In the genomic region with DNA sequence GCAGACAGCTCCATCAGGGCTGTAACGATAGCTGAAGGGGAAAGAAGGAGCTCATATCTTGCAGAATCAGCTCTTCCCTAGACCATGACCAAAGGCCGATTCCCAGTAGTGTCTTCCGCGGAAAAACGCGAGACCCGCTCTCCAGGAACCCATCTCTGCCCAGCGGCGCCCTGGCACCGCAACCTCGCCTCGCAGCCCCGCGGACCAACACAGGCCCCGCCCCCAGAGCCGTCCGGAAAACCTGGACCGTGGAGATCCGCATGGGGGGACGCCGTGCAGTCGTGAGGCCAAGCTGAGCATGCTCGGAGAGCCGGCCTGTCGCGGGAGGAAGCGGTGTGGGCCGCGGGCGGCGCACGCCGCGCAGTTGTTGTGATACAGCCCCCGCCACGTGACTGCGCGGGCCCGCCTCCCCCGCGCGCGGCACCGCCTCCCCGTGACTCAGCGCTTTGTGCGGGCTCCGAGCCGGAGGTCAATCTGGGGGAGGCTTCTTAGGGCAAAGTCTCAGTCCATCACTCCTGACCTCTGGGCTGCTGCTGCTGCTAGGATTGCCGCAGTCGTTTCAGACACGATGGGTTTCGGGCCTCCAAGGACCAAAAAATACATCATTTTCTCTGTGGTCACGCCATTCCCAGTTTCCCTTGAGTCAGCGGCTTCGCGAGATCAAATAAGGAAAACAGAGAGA, we compare ENCODE assay signal across 1 cellular context.
TF ChIP-seq lines count a peak whose summit lies in the region.

No MANE protein-coding gene starts in this region.

TF ChIP-seq in K562, 482 proteins besides CTCF, POLR2A, EP300 and RAD21 (continued from another document and continues in another):
- TF ChIP-seq, protein P1, sequence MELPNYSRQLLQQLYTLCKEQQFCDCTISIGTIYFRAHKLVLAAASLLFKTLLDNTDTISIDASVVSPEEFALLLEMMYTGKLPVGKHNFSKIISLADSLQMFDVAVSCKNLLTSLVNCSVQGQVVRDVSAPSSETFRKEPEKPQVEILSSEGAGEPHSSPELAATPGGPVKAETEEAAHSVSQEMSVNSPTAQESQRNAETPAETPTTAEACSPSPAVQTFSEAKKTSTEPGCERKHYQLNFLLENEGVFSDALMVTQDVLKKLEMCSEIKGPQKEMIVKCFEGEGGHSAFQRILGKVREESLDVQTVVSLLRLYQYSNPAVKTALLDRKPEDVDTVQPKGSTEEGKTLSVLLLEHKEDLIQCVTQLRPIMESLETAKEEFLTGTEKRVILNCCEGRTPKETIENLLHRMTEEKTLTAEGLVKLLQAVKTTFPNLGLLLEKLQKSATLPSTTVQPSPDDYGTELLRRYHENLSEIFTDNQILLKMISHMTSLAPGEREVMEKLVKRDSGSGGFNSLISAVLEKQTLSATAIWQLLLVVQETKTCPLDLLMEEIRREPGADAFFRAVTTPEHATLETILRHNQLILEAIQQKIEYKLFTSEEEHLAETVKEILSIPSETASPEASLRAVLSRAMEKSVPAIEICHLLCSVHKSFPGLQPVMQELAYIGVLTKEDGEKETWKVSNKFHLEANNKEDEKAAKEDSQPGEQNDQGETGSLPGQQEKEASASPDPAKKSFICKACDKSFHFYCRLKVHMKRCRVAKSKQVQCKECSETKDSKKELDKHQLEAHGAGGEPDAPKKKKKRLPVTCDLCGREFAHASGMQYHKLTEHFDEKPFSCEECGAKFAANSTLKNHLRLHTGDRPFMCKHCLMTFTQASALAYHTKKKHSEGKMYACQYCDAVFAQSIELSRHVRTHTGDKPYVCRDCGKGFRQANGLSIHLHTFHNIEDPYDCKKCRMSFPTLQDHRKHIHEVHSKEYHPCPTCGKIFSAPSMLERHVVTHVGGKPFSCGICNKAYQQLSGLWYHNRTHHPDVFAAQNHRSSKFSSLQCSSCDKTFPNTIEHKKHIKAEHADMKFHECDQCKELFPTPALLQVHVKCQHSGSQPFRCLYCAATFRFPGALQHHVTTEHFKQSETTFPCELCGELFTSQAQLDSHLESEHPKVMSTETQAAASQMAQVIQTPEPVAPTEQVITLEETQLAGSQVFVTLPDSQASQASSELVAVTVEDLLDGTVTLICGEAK (IDR thresholded peaks at IDR 0.05) = no peak; the same call in 1 of the 2 replicates
- TF ChIP-seq, protein P1 (CRISPR knock-in tag; IDR thresholded peaks at IDR 0.05) = no peak
- TF ChIP-seq FOS (IDR thresholded peaks at IDR 0.05; ENCODE audit: extremely low read depth, insufficient read length) = no peak
- TF ChIP-seq HCFC1 (IDR thresholded peaks at IDR 0.05; ENCODE audit: low read depth, low read length) = peak; percentile 66
- no peak for TF ChIP-seq ZNF232 (CRISPR knock-in tag; IDR thresholded peaks at IDR 0.05)
- no peak for TF ChIP-seq ELF4 (CRISPR knock-in tag; IDR thresholded peaks at IDR 0.05)
- TF ChIP-seq TAF15 (IDR thresholded peaks at IDR 0.05; ENCODE audit: low read depth, low read length) = no peak
- TF ChIP-seq ZNF57 (CRISPR knock-in tag; IDR thresholded peaks at IDR 0.05) = no peak
- TF ChIP-seq RBM39 (optimal IDR thresholded peaks at IDR 0.05; ENCODE audit: low read depth, low read length) = no peak
- TF ChIP-seq ZBTB17 (CRISPR knock-in tag; IDR thresholded peaks at IDR 0.05) = no peak
- TF ChIP-seq GMEB1 (CRISPR knock-in tag; IDR thresholded peaks at IDR 0.05) = peak; percentile 89
- TF ChIP-seq JUNB (CRISPR knock-in tag; conservative IDR thresholded peaks at IDR 0.05) = peak; percentile 30; the same call in 1 of the 2 replicates
- TF ChIP-seq NKRF (IDR thresholded peaks at IDR 0.05; ENCODE audit: borderline replicate concordance) = peak; percentile 41; the same call in 1 of the 2 replicates
- no peak for TF ChIP-seq NELFE (IDR thresholded peaks at IDR 0.05; ENCODE audit: insufficient read depth, insufficient read length)
- no peak for TF ChIP-seq ZBTB34 (CRISPR knock-in tag; IDR thresholded peaks at IDR 0.05)
- TF ChIP-seq EGR1 (conservative IDR thresholded peaks at IDR 0.05) = peak; percentile 98
- TF ChIP-seq ZNF830 (CRISPR knock-in tag; IDR thresholded peaks at IDR 0.05) = no peak
- TF ChIP-seq CTBP1 (IDR thresholded peaks at IDR 0.05; ENCODE audit: borderline replicate concordance) = peak; percentile 98
- TF ChIP-seq RBM15 (IDR thresholded peaks at IDR 0.05; ENCODE audit: insufficient read depth, low read length) = no peak
- TF ChIP-seq ARHGAP35 (IDR thresholded peaks at IDR 0.05; ENCODE audit: partially characterized antibody) = no peak
- peak; percentile 44; the same call in 1 of the 2 replicates for TF ChIP-seq CREB3L1 (IDR thresholded peaks at IDR 0.05; ENCODE audit: borderline replicate concordance, low read depth)
- TF ChIP-seq SMARCA5 (IDR thresholded peaks at IDR 0.05) = no peak
- TF ChIP-seq E4F1 (CRISPR knock-in tag; IDR thresholded peaks at IDR 0.05; ENCODE audit: borderline replicate concordance) = no peak
- no peak for TF ChIP-seq ZNF586 (CRISPR knock-in tag; conservative IDR thresholded peaks at IDR 0.05)
- peak; percentile 93 for TF ChIP-seq MAFK (IDR thresholded peaks at IDR 0.05; ENCODE audit: low read length)
- TF ChIP-seq, protein P2, sequence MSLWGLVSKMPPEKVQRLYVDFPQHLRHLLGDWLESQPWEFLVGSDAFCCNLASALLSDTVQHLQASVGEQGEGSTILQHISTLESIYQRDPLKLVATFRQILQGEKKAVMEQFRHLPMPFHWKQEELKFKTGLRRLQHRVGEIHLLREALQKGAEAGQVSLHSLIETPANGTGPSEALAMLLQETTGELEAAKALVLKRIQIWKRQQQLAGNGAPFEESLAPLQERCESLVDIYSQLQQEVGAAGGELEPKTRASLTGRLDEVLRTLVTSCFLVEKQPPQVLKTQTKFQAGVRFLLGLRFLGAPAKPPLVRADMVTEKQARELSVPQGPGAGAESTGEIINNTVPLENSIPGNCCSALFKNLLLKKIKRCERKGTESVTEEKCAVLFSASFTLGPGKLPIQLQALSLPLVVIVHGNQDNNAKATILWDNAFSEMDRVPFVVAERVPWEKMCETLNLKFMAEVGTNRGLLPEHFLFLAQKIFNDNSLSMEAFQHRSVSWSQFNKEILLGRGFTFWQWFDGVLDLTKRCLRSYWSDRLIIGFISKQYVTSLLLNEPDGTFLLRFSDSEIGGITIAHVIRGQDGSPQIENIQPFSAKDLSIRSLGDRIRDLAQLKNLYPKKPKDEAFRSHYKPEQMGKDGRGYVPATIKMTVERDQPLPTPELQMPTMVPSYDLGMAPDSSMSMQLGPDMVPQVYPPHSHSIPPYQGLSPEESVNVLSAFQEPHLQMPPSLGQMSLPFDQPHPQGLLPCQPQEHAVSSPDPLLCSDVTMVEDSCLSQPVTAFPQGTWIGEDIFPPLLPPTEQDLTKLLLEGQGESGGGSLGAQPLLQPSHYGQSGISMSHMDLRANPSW (CRISPR knock-in tag; IDR thresholded peaks at IDR 0.05) = no peak
- no peak for TF ChIP-seq ZNF174 (CRISPR knock-in tag; IDR thresholded peaks at IDR 0.05)
- TF ChIP-seq THAP12 (CRISPR knock-in tag; IDR thresholded peaks at IDR 0.05) = 0 out of 2 replicates have a peak, but pooled peaks have one; percentile 6
- peak; percentile 30; the same call in 1 of the 2 replicates for TF ChIP-seq ZNF24 (IDR thresholded peaks at IDR 0.05)
